Comparison of ENCODE assay signal across 16 cellular contexts in genomic region chr5:156513123-156513814, GRCh38.
"Had no signal": no experiment of that assay in that cellular context is flagged by ENCODE, and none has a peak within 500 bp of the region (broad histone marks: within the 10 kb centered on the region; RNA-seq: fewer than 3 reads in every experiment).

No MANE protein-coding gene starts in this region.

- DNase-seq: activated CD4-positive, alpha-beta T cell treated with anti-CD3 and anti-CD28 coated beads for 48 hours; activated CD8-positive, alpha-beta memory T cell treated with anti-CD3 and anti-CD28 coated beads, Interleukin-2, amount 50 U/mL, for 48 hours; activated CD8-positive, alpha-beta T cell treated with anti-CD3 and anti-CD28 coated beads, Interleukin-2, amount 10 ng/mL, durations not matched to agents 7 days and 5 days; activated naive CD4-positive, alpha-beta T cell; foreskin keratinocyte; head of caudate nucleus; left colon; naive thymus-derived CD4-positive, alpha-beta T cell; nucleus accumbens; stimulated activated CD4-positive, alpha-beta T cell treated with anti-CD3 and anti-CD28 coated beads, Interleukin-2, amount 100 ng/mL, for 24 hours; stimulated activated naive B cell treated with anti-CD40 and anti-IgM and Interleukin-4, amounts not matched to agents 10 μg/mL and 1 μg/mL and 100 μg/mL, for 72 hours; substantia nigra; transverse colon had no signal

- H3K36me3 ChIP-seq: transverse colon had no signal

- H3K4me1 ChIP-seq: foreskin keratinocyte, transverse colon had no signal

- ATAC-seq: activated CD8-positive, alpha-beta T cell treated with anti-CD3 and anti-CD28 coated beads, Interleukin-2, amount 10 ng/mL, durations not matched to agents 7 days and 5 days; esophagus mucosa; foreskin keratinocyte; left colon; naive thymus-derived CD4-positive, alpha-beta T cell; sciatic nerve; stimulated activated naive B cell treated with anti-CD40 and anti-IgM and Interleukin-4, amounts not matched to agents 10 μg/mL and 1 μg/mL and 100 μg/mL, for 72 hours had no signal

- H3K9me3 ChIP-seq: transverse colon had no signal

- H3K27me3 ChIP-seq: foreskin keratinocyte, transverse colon had no signal

- H3K27ac ChIP-seq: foreskin keratinocyte, transverse colon had no signal

- H3K4me3 ChIP-seq: lung, transverse colon had no signal
